33 cellular contexts compared by ENCODE assay signal in genomic region chr4:27474691-27475090, GRCh38.
"Had no signal": no experiment of that assay in that cellular context is flagged by ENCODE, and none has a peak within 500 bp of the region (broad histone marks: within the 10 kb centered on the region; RNA-seq: fewer than 3 reads in every experiment).

No MANE protein-coding gene starts in this region.

- H2AFZ ChIP-seq: hepatocyte had no signal

- H3K9me3 ChIP-seq: adrenal gland, esophagus muscularis mucosa, gastroesophageal sphincter, heart right ventricle had no signal

- H3K27ac Mint-ChIP-seq: activated B cell treated with CpG ODN at 0.5 μM for 24 hours; activated CD4-positive, alpha-beta memory T cell treated with anti-CD3 and anti-CD28 coated beads for 36 hours; activated CD4-positive, alpha-beta T cell treated with anti-CD3 and anti-CD28 coated beads, Interleukin-2, amount 10 ng/mL, durations not matched to agents 24 days and 14 days; activated CD8-positive, alpha-beta memory T cell treated with anti-CD3 and anti-CD28 coated beads, Interleukin-2, amount 10 ng/mL, durations not matched to agents 7 days and 5 days; activated CD8-positive, alpha-beta T cell treated with anti-CD3 and anti-CD28 coated beads, Interleukin-2, amount 10 ng/mL, durations not matched to agents 7 days and 5 days; activated naive CD4-positive, alpha-beta T cell treated with anti-CD3 and anti-CD28 coated beads for 36 hours; activated naive CD4-positive, alpha-beta T cell treated with anti-CD3 and anti-CD28 coated beads, Interleukin-2, amount 50 U/mL, for 24 hours; activated naive CD8-positive, alpha-beta T cell treated with anti-CD3 and anti-CD28 coated beads for 36 hours; activated naive CD8-positive, alpha-beta T cell treated with anti-CD3 and anti-CD28 coated beads, Interleukin-2, amount 50 U/mL, for 24 hours; activated T-helper 1 cell treated with anti-CD3 and anti-CD28 coated beads, Interleukin-12 subunit alpha, Interleukin-12 subunit beta, Interleukin-2, Interleukin-4 antibody, amounts not matched to agents 30 ng/mL and 10 ng/mL and 1 ng/mL, durations not matched to agents 14 hours and 24 hours and 36 hours; activated T-helper 2 cell treated with anti-CD3 and anti-CD28 coated beads, Interferon-gamma antibody, Interleukin-2, Interleukin-4, amounts not matched to agents 10 μg/mL and 5 μg/mL and 100 μg/mL, durations not matched to agents 14 hours and 24 hours and 36 hours; effector memory CD8-positive, alpha-beta T cell; T-helper 17 cell; T-helper 2 cell treated with Interferon-gamma antibody and Interleukin-4, amounts not matched to agents 5 μg/mL and 100 μg/mL, for 36 hours had no signal

- DNase-seq: activated B cell treated with CpG ODN at 0.5 μM for 24 hours; activated CD4-positive, alpha-beta memory T cell treated with anti-CD3 and anti-CD28 coated beads for 36 hours; activated CD4-positive, alpha-beta T cell treated with anti-CD3 and anti-CD28 coated beads, Interleukin-2, amount 10 ng/mL, durations not matched to agents 24 days and 14 days; activated CD8-positive, alpha-beta memory T cell treated with anti-CD3 and anti-CD28 coated beads, Interleukin-2, amount 10 ng/mL, durations not matched to agents 7 days and 5 days; activated CD8-positive, alpha-beta memory T cell treated with anti-CD3 and anti-CD28 coated beads, Interleukin-2, amount 50 U/mL, for 4 hours; activated CD8-positive, alpha-beta T cell treated with anti-CD3 and anti-CD28 coated beads, Interleukin-2, amount 10 ng/mL, durations not matched to agents 7 days and 5 days; activated effector memory CD4-positive, alpha-beta T cell treated with anti-CD3 and anti-CD28 coated beads, Interleukin-2, amount 50 U/mL, for 16 hours; activated naive CD4-positive, alpha-beta T cell treated with anti-CD3 and anti-CD28 coated beads for 36 hours; activated naive CD8-positive, alpha-beta T cell treated with anti-CD3 and anti-CD28 coated beads for 36 hours; activated naive CD8-positive, alpha-beta T cell treated with anti-CD3 and anti-CD28 coated beads, Interleukin-2, amount 50 U/mL, for 24 hours; activated T-cell treated with anti-CD3 and anti-CD28 coated beads, Interleukin-2, amount 50 U/mL, for 1 hour; activated T-cell treated with anti-CD3 and anti-CD28 coated beads, Interleukin-2, amount 50 U/mL, for 48 hours; adrenal gland; aorta; brain microvascular endothelial cell; cortex of kidney; dermis blood vessel endothelial cell; effector CD4-positive, alpha-beta T cell; effector memory CD8-positive, alpha-beta T cell; erythroblast; foreskin melanocyte; heart right ventricle; T-helper 17 cell; T1000; WERI-Rb-1 had no signal

- H3K27me3 ChIP-seq: adrenal gland, brain microvascular endothelial cell, esophagus muscularis mucosa, gastroesophageal sphincter, heart right ventricle, hepatocyte had no signal

- H3K9me3 Mint-ChIP-seq: activated B cell treated with CpG ODN at 0.5 μM for 24 hours; activated CD4-positive, alpha-beta memory T cell treated with anti-CD3 and anti-CD28 coated beads for 36 hours; activated CD4-positive, alpha-beta T cell treated with anti-CD3 and anti-CD28 coated beads, Interleukin-2, amount 10 ng/mL, durations not matched to agents 24 days and 14 days; activated naive CD4-positive, alpha-beta T cell treated with anti-CD3 and anti-CD28 coated beads for 36 hours; activated naive CD4-positive, alpha-beta T cell treated with anti-CD3 and anti-CD28 coated beads, Interleukin-2, amount 50 U/mL, for 24 hours; activated naive CD8-positive, alpha-beta T cell treated with anti-CD3 and anti-CD28 coated beads, Interleukin-2, amount 50 U/mL, for 24 hours; activated T-helper 1 cell treated with anti-CD3 and anti-CD28 coated beads, Interleukin-12 subunit alpha, Interleukin-12 subunit beta, Interleukin-2, Interleukin-4 antibody, amounts not matched to agents 30 ng/mL and 10 ng/mL and 1 ng/mL, durations not matched to agents 14 hours and 24 hours and 36 hours had no signal

- ATAC-seq: activated CD4-positive, CD25-positive, alpha-beta regulatory T cell treated with anti-CD3 and anti-CD28 coated beads, Interleukin-2, amount 50 U/mL, for 24 hours; activated CD8-positive, alpha-beta memory T cell treated with anti-CD3 and anti-CD28 coated beads, Interleukin-2, amount 10 ng/mL, durations not matched to agents 7 days and 5 days; activated CD8-positive, alpha-beta T cell treated with anti-CD3 and anti-CD28 coated beads, Interleukin-2, amount 10 ng/mL, durations not matched to agents 7 days and 5 days; activated naive CD8-positive, alpha-beta T cell treated with anti-CD3 and anti-CD28 coated beads, Interleukin-2, amount 50 U/mL, for 24 hours; effector memory CD8-positive, alpha-beta T cell; gastroesophageal sphincter; heart right ventricle; T-helper 17 cell had no signal

- H3K4me3 Mint-ChIP-seq: activated B cell treated with CpG ODN at 0.5 μM for 24 hours; activated CD4-positive, alpha-beta memory T cell treated with anti-CD3 and anti-CD28 coated beads for 36 hours; activated CD4-positive, alpha-beta T cell treated with anti-CD3 and anti-CD28 coated beads, Interleukin-2, amount 10 ng/mL, durations not matched to agents 24 days and 14 days; activated CD8-positive, alpha-beta memory T cell treated with anti-CD3 and anti-CD28 coated beads, Interleukin-2, amount 10 ng/mL, durations not matched to agents 7 days and 5 days; activated CD8-positive, alpha-beta T cell treated with anti-CD3 and anti-CD28 coated beads, Interleukin-2, amount 10 ng/mL, durations not matched to agents 7 days and 5 days; activated naive CD4-positive, alpha-beta T cell treated with anti-CD3 and anti-CD28 coated beads for 36 hours; activated naive CD4-positive, alpha-beta T cell treated with anti-CD3 and anti-CD28 coated beads, Interleukin-2, amount 50 U/mL, for 24 hours; activated naive CD8-positive, alpha-beta T cell treated with anti-CD3 and anti-CD28 coated beads for 36 hours; activated naive CD8-positive, alpha-beta T cell treated with anti-CD3 and anti-CD28 coated beads, Interleukin-2, amount 50 U/mL, for 24 hours; activated T-helper 1 cell treated with anti-CD3 and anti-CD28 coated beads, Interleukin-12 subunit alpha, Interleukin-12 subunit beta, Interleukin-2, Interleukin-4 antibody, amounts not matched to agents 30 ng/mL and 10 ng/mL and 1 ng/mL, durations not matched to agents 14 hours and 24 hours and 36 hours; effector memory CD8-positive, alpha-beta T cell; T-helper 17 cell; T-helper 2 cell treated with Interferon-gamma antibody and Interleukin-4, amounts not matched to agents 5 μg/mL and 100 μg/mL, for 36 hours had no signal

- H3K4me1 Mint-ChIP-seq: activated B cell treated with CpG ODN at 0.5 μM for 24 hours; activated CD4-positive, alpha-beta T cell treated with anti-CD3 and anti-CD28 coated beads, Interleukin-2, amount 10 ng/mL, durations not matched to agents 24 days and 14 days; activated CD8-positive, alpha-beta memory T cell treated with anti-CD3 and anti-CD28 coated beads, Interleukin-2, amount 10 ng/mL, durations not matched to agents 7 days and 5 days; activated naive CD4-positive, alpha-beta T cell treated with anti-CD3 and anti-CD28 coated beads, Interleukin-2, amount 50 U/mL, for 24 hours; activated naive CD8-positive, alpha-beta T cell treated with anti-CD3 and anti-CD28 coated beads for 36 hours; activated naive CD8-positive, alpha-beta T cell treated with anti-CD3 and anti-CD28 coated beads, Interleukin-2, amount 50 U/mL, for 24 hours; T-helper 17 cell had no signal

- H3K4me3 ChIP-seq: adrenal gland, esophagus muscularis mucosa, gastroesophageal sphincter, heart right ventricle, hepatocyte had no signal

- H3K4me2 ChIP-seq: hepatocyte had no signal

- H3K27me3 Mint-ChIP-seq: activated B cell treated with CpG ODN at 0.5 μM for 24 hours; activated CD4-positive, alpha-beta memory T cell treated with anti-CD3 and anti-CD28 coated beads for 36 hours; activated CD4-positive, alpha-beta T cell treated with anti-CD3 and anti-CD28 coated beads, Interleukin-2, amount 10 ng/mL, durations not matched to agents 24 days and 14 days; activated CD8-positive, alpha-beta memory T cell treated with anti-CD3 and anti-CD28 coated beads, Interleukin-2, amount 10 ng/mL, durations not matched to agents 7 days and 5 days; activated naive CD4-positive, alpha-beta T cell treated with anti-CD3 and anti-CD28 coated beads, Interleukin-2, amount 50 U/mL, for 24 hours; activated naive CD8-positive, alpha-beta T cell treated with anti-CD3 and anti-CD28 coated beads for 36 hours; activated naive CD8-positive, alpha-beta T cell treated with anti-CD3 and anti-CD28 coated beads, Interleukin-2, amount 50 U/mL, for 24 hours; effector memory CD8-positive, alpha-beta T cell; T-helper 17 cell had no signal

- H3K36me3 ChIP-seq: adrenal gland, brain microvascular endothelial cell, esophagus muscularis mucosa, gastroesophageal sphincter, heart right ventricle, WERI-Rb-1 had no signal

- H3K36me3 Mint-ChIP-seq: activated CD4-positive, alpha-beta memory T cell treated with anti-CD3 and anti-CD28 coated beads for 36 hours; activated CD8-positive, alpha-beta memory T cell treated with anti-CD3 and anti-CD28 coated beads, Interleukin-2, amount 10 ng/mL, durations not matched to agents 7 days and 5 days; activated naive CD4-positive, alpha-beta T cell treated with anti-CD3 and anti-CD28 coated beads, Interleukin-2, amount 50 U/mL, for 24 hours; activated naive CD8-positive, alpha-beta T cell treated with anti-CD3 and anti-CD28 coated beads for 36 hours had no signal

- H3K79me2 ChIP-seq: hepatocyte had no signal

- H3K27ac ChIP-seq: adrenal gland, brain microvascular endothelial cell, esophagus muscularis mucosa, gastroesophageal sphincter, heart right ventricle, hepatocyte, WERI-Rb-1 had no signal

- H3K4me1 ChIP-seq: adrenal gland, esophagus muscularis mucosa, gastroesophageal sphincter, heart right ventricle had no signal
